In the genomic region with DNA sequence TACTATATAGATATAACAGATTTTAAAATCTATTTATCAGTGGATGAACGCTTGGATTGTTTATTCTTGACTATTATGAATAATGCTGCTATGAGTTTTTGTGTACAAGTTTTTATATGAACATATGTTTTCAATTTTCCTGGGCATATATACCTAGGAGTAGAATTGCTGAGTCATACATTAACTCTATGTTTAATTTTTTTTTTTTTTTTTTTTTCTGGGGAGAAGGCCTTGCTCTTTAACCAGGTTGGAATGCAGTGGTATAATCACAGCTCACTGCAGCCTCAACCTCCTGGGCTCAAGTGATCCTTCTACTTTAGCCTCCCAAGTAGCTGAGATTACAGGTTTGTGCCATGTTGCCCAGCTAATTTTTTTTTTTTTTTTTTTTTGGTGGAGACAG, we compare ENCODE assay signal across 23 cellular contexts. TPM values are rescaled to one million over a fixed set of nuclear protein-coding genes. Genes with fewer than 3 reads are reported as not detected.
DNase-seq lines count a peak whose midpoint lies in the region; FAIRE-seq and TF ChIP-seq lines count a peak whose summit lies in the region.
"Had no signal": no experiment of that assay in that cellular context is flagged by ENCODE, and none has a peak within 500 bp of the region (broad histone marks: within the 10 kb centered on the region; RNA-seq: fewer than 3 reads in every experiment).

No MANE protein-coding gene starts in this region.

- no peak for TF ChIP-seq POLR2A in esophagus muscularis mucosa (IDR thresholded peaks at IDR 0.05; ENCODE audit: low read depth)

- H3K4me1 ChIP-seq in HEK293 (ENCODE audit: control insufficient read depth, insufficient read depth, low read length) = no peaks in the 10 kb centered on the region
- H3K4me1 ChIP-seq in small intestine (ENCODE audit: control insufficient read depth in 2 of 2, insufficient read depth in 1 of 2, low read depth in 1 of 2, low read length in 1 of 2) = no peaks in the 10 kb centered on the region
- peaks cover 0 to 14% (median 11%) of the 10 kb centered on the region in 4 donors for H3K4me1 ChIP-seq in esophagus muscularis mucosa
- H3K4me1 ChIP-seq: Peyer's patch had no signal

- DNase-seq in AG04450 (ENCODE audit: low read depth, low spot score) (peak; percentile 51), amniotic epithelial cell (ENCODE audit: low read depth) (peak; percentile 67), fibroblast of the conjunctiva (ENCODE audit: low read depth) (peak; percentile 55), kidney glomerular epithelial cell (lab: John Stamatoyannopoulos, UW) (no peak), small intestine (no peak), esophagus muscularis mucosa (ENCODE audit: extremely low spot score) (no peak)
- DNase-seq in stimulated activated CD4-positive, alpha-beta T cell treated with anti-CD3 and anti-CD28 coated beads, Interleukin-4, amount 100 ng/mL, for 24 hours = no peak
- DNase-seq: activated CD4-positive, CD25-positive, alpha-beta regulatory T cell treated with anti-CD3 and anti-CD28 coated beads, Interleukin-2, amount 50 U/mL, for 72 hours; activated naive CD4-positive, alpha-beta T cell treated with anti-CD3 and anti-CD28 coated beads, Interleukin-2, amount 10 ng/mL, durations not matched to agents 7 days and 5 days; C1 segment of cervical spinal cord; DND-41; effector memory CD8-positive, alpha-beta T cell; head of caudate nucleus; Karpas-422; NCI-H1694 treated with DMSO at 0.1 percent for 48 hours; NCI-H526; Peyer's patch; sigmoid colon; T-helper 17 cell; upper lobe of left lung had no signal

- no peaks in the 10 kb centered on the region for H3K36me3 ChIP-seq in HEK293 (ENCODE audit: control insufficient read depth in 2 of 2, insufficient read depth in 1 of 2, low read length in 2 of 2)
- H3K36me3 ChIP-seq in small intestine (ENCODE audit: control insufficient read depth in 2 of 2, insufficient read depth in 2 of 2, low read length in 2 of 2) = peaks cover 0 to 3% of the 10 kb centered on the region in 2 donors
- no peaks in the 10 kb centered on the region for H3K36me3 ChIP-seq in esophagus muscularis mucosa
- H3K36me3 ChIP-seq: Peyer's patch, sigmoid colon, upper lobe of left lung had no signal

- H3K9me3 ChIP-seq in AG04450 (ENCODE audit: control insufficient read depth, insufficient read depth, low read length) (no peaks in the 10 kb centered on the region), HEK293 (ENCODE audit: control insufficient read depth, insufficient read depth, low read depth, low read length) (no peaks in the 10 kb centered on the region), small intestine (ENCODE audit: control insufficient read depth, low read depth) (no peaks in the 10 kb centered on the region), esophagus muscularis mucosa (no peaks in the 10 kb centered on the region)
- H3K9me3 ChIP-seq: Peyer's patch, sigmoid colon, upper lobe of left lung had no signal

- intact Hi-C loops in esophagus muscularis mucosa (cut with DNase I) = no loop called here

- H3K27ac ChIP-seq in AG04450 (ENCODE audit: low read depth, low read length) = peak overlapping the region; percentile 57
- no peak overlapping the region for H3K27ac ChIP-seq in HEK293 (ENCODE audit: extremely low read depth, low read depth, low read length)
- H3K27ac ChIP-seq in small intestine (ENCODE audit: low read depth in 1 of 2, low read length in 1 of 2) = no peak overlapping the region
- H3K27ac ChIP-seq in esophagus muscularis mucosa (replicated peaks in 1 of 4) = no peak overlapping the region
- H3K27ac ChIP-seq: Peyer's patch, sigmoid colon, upper lobe of left lung had no signal

- CTCF ChIA-PET in AG04450 (lab: Charles Lee) = interaction anchor here (0.9 kb wide), 1 partner anchor 155 kb away, joined by 5 read pairs; no protein-coding TSS in a partner anchor
- CTCF ChIA-PET in HEK293 (lab: Yijun Ruan, JAX) = no interaction called here

- no peak for FAIRE-seq in small intestine (lab: Jason Lieb, UNC)
- FAIRE-seq: GM12878, islet of Langerhans had no signal

- 48 to 88% (median 63%) methylated on average over 1 of the region's 1 CpG for WGBS in small intestine, 3 donors
- WGBS in esophagus muscularis mucosa = 76% methylated on average over 1 of the region's 1 CpG

- POLR2A ChIA-PET in AG04450 (lab: Yijun Ruan, JAX) (interaction anchor here (0.6 to 1.1 kb wide), 8 partner anchors 10 to 297 kb away, joined by 3 to 5 read pairs (median 4); a partner anchor contains a TSS), HEK293 (lab: Yijun Ruan, JAX) (interaction anchor here (0.7 to 1.1 kb wide), 2 partner anchors 62 to 256 kb away, joined by 3 to 6 read pairs; no protein-coding TSS in a partner anchor)

- TF ChIP-seq CTCF in AG04450 (IDR thresholded peaks at IDR 0.05; ENCODE audit: low read depth, low read length) = no peak
- TF ChIP-seq CTCF in HEK293 (tag by site-specific recombination; IDR thresholded peaks at IDR 0.05) = no peak
- no peak for TF ChIP-seq CTCF in esophagus muscularis mucosa (IDR thresholded peaks at IDR 0.05)

- H3K4me3 ChIP-seq in AG04450 (ENCODE audit: low read depth, low read length) = no peak overlapping the region
- H3K4me3 ChIP-seq in HEK293 (ENCODE audit: low read depth, low read length) = no peak overlapping the region
- no peak overlapping the region for H3K4me3 ChIP-seq in small intestine (ENCODE audit: low read depth in 1 of 2, low read length in 2 of 2)
- no peak overlapping the region for H3K4me3 ChIP-seq in esophagus muscularis mucosa
- H3K4me3 ChIP-seq: GM12878, Peyer's patch, sigmoid colon, upper lobe of left lung had no signal

- H3K27me3 ChIP-seq in AG04450 (ENCODE audit: control insufficient read depth, insufficient read depth, low read length) (no peaks in the 10 kb centered on the region), small intestine (ENCODE audit: control insufficient read depth in 2 of 2, insufficient read depth in 2 of 2, low read length in 2 of 2) (no peaks in the 10 kb centered on the region), esophagus muscularis mucosa (no peaks in the 10 kb centered on the region)
- H3K27me3 ChIP-seq: Peyer's patch, sigmoid colon, upper lobe of left lung had no signal

- TF ChIP-seq EP300 in esophagus muscularis mucosa (IDR thresholded peaks at IDR 0.05) = no peak

TF ChIP-seq in HEK293, 187 proteins besides CTCF, POLR2A, EP300 and RAD21:
- TF ChIP-seq ZNF354C (tag by site-specific recombination; IDR thresholded peaks at IDR 0.05; ENCODE audit: borderline replicate concordance, low read depth) (no peak), ZNF416 (tag by site-specific recombination; IDR thresholded peaks at IDR 0.05) (no peak), ZBTB8A (tag by site-specific recombination; IDR thresholded peaks at IDR 0.05) (peak; percentile 34; the same call in 1 of the 2 replicates), ZNF544 (tag by site-specific recombination; IDR thresholded peaks at IDR 0.05) (no peak), ZNF473 (tag by site-specific recombination; IDR thresholded peaks at IDR 0.05) (no peak), ZNF626 (tag by site-specific recombination; IDR thresholded peaks at IDR 0.05) (no peak), ZNF426 (tag by site-specific recombination; IDR thresholded peaks at IDR 0.05) (no peak)
- TF ChIP-seq, protein P1, sequence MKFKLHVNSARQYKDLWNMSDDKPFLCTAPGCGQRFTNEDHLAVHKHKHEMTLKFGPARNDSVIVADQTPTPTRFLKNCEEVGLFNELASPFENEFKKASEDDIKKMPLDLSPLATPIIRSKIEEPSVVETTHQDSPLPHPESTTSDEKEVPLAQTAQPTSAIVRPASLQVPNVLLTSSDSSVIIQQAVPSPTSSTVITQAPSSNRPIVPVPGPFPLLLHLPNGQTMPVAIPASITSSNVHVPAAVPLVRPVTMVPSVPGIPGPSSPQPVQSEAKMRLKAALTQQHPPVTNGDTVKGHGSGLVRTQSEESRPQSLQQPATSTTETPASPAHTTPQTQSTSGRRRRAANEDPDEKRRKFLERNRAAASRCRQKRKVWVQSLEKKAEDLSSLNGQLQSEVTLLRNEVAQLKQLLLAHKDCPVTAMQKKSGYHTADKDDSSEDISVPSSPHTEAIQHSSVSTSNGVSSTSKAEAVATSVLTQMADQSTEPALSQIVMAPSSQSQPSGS (tag by site-specific recombination; IDR thresholded peaks at IDR 0.05; ENCODE audit: low read depth) = no peak

RNA-seq across cellular contexts. Expression of a gene that starts 9.1 kb away (rescaled TPM):
- polyA plus RNA-seq in AG04450 (2011; rRNA removed) (not detected in 2 replicates), small intestine (100 to 1,000 TPM in 2 of 3 donors, 10 to 100 TPM in 1; 62.5 to 748 (median 557) TPM)
- not detected in 2 replicates for polyA minus RNA-seq in AG04450 (2011; rRNA and poly(A)+ RNA removed)
- total RNA-seq in esophagus muscularis mucosa = 1 to 10 TPM in 2 of 4 donors, under 1 TPM in 2; 0.78 to 2.4 (median 1.0) TPM
- total RNA-seq: GM12878, T-helper 17 cell, upper lobe of left lung had no signal

RNA-seq across cellular contexts. Expression of a gene that starts 19.4 kb away (rescaled TPM):
- 44.4 and 47.9 TPM in 2 replicates for polyA plus RNA-seq in AG04450 (2011; rRNA removed)
- polyA minus RNA-seq in AG04450 (2011; rRNA and poly(A)+ RNA removed) = 38.3 and 45.5 TPM in 2 replicates
- 10 to 100 TPM; 49.0 to 56.8 (median 54.9) TPM for polyA plus RNA-seq in small intestine
- total RNA-seq in esophagus muscularis mucosa = 10 to 100 TPM; 17.9 to 39.8 (median 26.4) TPM

RNA-seq across cellular contexts. Expression of a gene that starts 27.2 kb away (rescaled TPM):
- polyA plus RNA-seq in AG04450 (2011; rRNA removed) = 29.0 and 34.2 TPM in 2 replicates
- polyA minus RNA-seq in AG04450 (2011; rRNA and poly(A)+ RNA removed) = 22.7 and 31.5 TPM in 2 replicates
- 10 to 100 TPM; 19.2 to 41.1 (median 23.5) TPM for polyA plus RNA-seq in small intestine
- 10 to 100 TPM; 33.0 to 48.1 (median 45.0) TPM for total RNA-seq in esophagus muscularis mucosa

RNA-seq across cellular contexts. Expression of a gene that starts 31.7 kb away (rescaled TPM):
- polyA plus RNA-seq in AG04450 (2011; rRNA removed) = 2.0 and 2.1 TPM in 2 replicates
- polyA minus RNA-seq in AG04450 (2011; rRNA and poly(A)+ RNA removed) = 3.5 and 5.1 TPM in 2 replicates
- polyA plus RNA-seq in small intestine = 10 to 100 TPM; 31.3 to 59.3 (median 41.4) TPM
- total RNA-seq in esophagus muscularis mucosa = 1 to 10 TPM in 3 of 4 donors, under 1 TPM in 1; 0.99 to 1.7 (median 1.2) TPM

RNA-seq across cellular contexts. Expression of a gene that starts 45.9 kb away (rescaled TPM):
- polyA plus RNA-seq in AG04450 (2011; rRNA removed) = 17.3 and 24.4 TPM in 2 replicates
- polyA minus RNA-seq in AG04450 (2011; rRNA and poly(A)+ RNA removed) = 20.6 and 33.6 TPM in 2 replicates
- 10 to 100 TPM; 35.7 to 96.2 (median 45.0) TPM for polyA plus RNA-seq in small intestine
- 10 to 100 TPM; 40.3 to 60.4 (median 51.3) TPM for total RNA-seq in esophagus muscularis mucosa

Comparison
In these comparisons a context has a peak if more than half of its experiments do, and no peak if none do; other contexts are left out.
1. DNase-seq: peak in AG04450 (single experiment), amniotic epithelial cell (single experiment) and fibroblast of the conjunctiva (single experiment); none in kidney glomerular epithelial cell (single experiment), small intestine (single experiment), esophagus muscularis mucosa (single experiment) and stimulated activated CD4-positive, alpha-beta T cell treated with anti-CD3 and anti-CD28 coated beads, Interleukin-4, amount 100 ng/mL, for 24 hours (single experiment).
2. RNA of a gene that starts 9.1 kb away (polyA plus RNA-seq): 62.5 to 748 TPM in small intestine; not detected in AG04450; every median in the first group is over 10 times any median in the second.